In the genomic region with DNA sequence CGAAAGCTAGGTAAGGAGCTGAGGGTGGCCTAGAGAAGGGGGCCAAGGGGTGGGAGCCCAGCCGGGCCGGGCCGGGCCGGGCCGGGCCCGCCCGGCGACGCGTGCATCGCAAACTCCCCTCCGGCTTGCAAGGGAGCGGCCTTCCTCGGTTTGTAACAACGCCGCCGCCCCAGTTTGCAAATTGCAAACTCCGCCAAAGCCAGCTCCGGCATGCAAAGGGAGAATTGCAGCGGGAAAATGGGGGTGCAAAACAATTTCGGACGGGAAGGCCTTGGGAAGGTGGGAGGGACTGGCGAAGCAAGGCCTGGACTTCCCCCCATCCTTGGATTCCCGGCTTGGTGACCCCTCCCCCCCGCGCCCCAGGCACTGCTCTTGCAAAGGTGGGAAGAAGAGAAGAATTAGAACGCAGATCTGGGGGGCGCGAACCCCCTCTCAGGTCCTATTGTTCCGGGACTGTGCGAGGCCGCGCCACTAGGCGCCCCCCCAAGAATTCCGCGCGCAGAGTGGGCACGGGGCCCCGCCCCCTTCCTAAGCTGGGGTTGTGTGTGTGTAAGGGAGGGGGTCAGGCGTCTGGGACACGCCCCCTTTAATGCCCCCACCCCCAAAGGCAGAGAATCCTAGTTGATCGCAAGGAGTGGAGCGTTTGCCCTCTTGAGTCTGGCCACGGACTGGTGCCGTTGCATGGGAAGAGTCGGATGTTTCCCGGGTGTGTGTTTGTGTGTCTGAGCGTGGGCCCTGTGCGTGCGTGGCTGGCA, we compare ENCODE assay signal across 8 cellular contexts. TPM values are rescaled to one million over a fixed set of nuclear protein-coding genes. Genes with fewer than 3 reads are reported as not detected.
DNase-seq lines count a peak whose midpoint lies in the region; ATAC-seq, FAIRE-seq and TF ChIP-seq lines count a peak whose summit lies in the region.

No MANE protein-coding gene starts in this region.

- DNase-seq in COLO668 (lab: John Stamatoyannopoulos, UW; ENCODE audit: unreplicated experiment) (peak; percentile 55), HTR-8/SVneo (ENCODE audit: insufficient read length, low spot score) (peak; percentile 50), SW 1271 (lab: John Stamatoyannopoulos, UW) (peak; percentile 29 to 52), inferior parietal cortex (ENCODE audit: extremely low spot score) (peak; percentile 31), spleen (peak; percentile 89)

- ATAC-seq in HG03521 (IDR thresholded peaks at IDR 0.05; ENCODE audit: unreplicated experiment): no peak
- ATAC-seq in HG03095 (IDR thresholded peaks at IDR 0.05; ENCODE audit: unreplicated experiment): no peak

- H3K27me3 ChIP-seq in spleen (replicated peaks in 1 of 7): no peaks in the 10 kb centered on the region

- peak; percentile 13 for FAIRE-seq in HTR-8/SVneo (lab: Jason Lieb, UNC)

- TF ChIP-seq POLR2A in spleen (IDR thresholded peaks at IDR 0.05): no peak

- peak overlapping the region; percentile 85 to 96 (median 92) for H3K27ac ChIP-seq in spleen

- H3K36me3 Mint-ChIP-seq in brain: peaks cover 10% of the 10 kb centered on the region

- peak overlapping the region; percentile 76 to 99 (median 96) for H3K4me3 ChIP-seq in spleen

- no peaks in the 10 kb centered on the region for H3K9me3 Mint-ChIP-seq in brain

- H3K9me3 ChIP-seq in spleen: no peaks in the 10 kb centered on the region

- H3K36me3 ChIP-seq in spleen: peaks cover 3 to 34% (median 30%) of the 10 kb centered on the region in 6 donors

- H3K4me1 ChIP-seq in spleen: peaks cover 16 to 63% (median 34%) of the 10 kb centered on the region in 6 donors

- intact Hi-C loops in spleen (cut with DNase I; ENCODE audit: low total_unique reads): loop anchor here (10.0 kb wide), 1 partner anchor 73 kb away; a partner anchor contains a TSS

- peaks cover 5% of the 10 kb centered on the region for H3K27me3 Mint-ChIP-seq in brain

- 0 to 1% (median 1%) methylated on average over 25 to 51 of the region's 51 CpGs for WGBS in spleen, 5 donors

- peaks cover 39% of the 10 kb centered on the region for H3K4me1 Mint-ChIP-seq in brain

- peak overlapping the region; percentile 90 to 97 (median 95) for H3K4me3 Mint-ChIP-seq in brain

- TF ChIP-seq CTCF in brain (conservative IDR thresholded peaks at IDR 0.05) (no peak), spleen (IDR thresholded peaks at IDR 0.05 in 8 of 11, conservative IDR thresholded peaks at IDR 0.05 in 3 of 11) (no peak)

- peak overlapping the region; percentile 83 to 99 (median 93) for H3K27ac Mint-ChIP-seq in brain

RNA-seq across cellular contexts. Expression of a gene that starts 0.9 kb away (rescaled TPM):
- polyA plus RNA-seq in brain (ENCODE audit: insufficient read depth, low read depth, low replicate concordance): 28.1 TPM
- total RNA-seq in spleen: 10 to 100 TPM; 18.8 to 44.3 (median 34.6) TPM
- polyA plus RNA-seq in spleen: 10 to 100 TPM in 1 of 3 donors, 1 to 10 TPM in 2; 3.7 to 21.4 (median 3.9) TPM

RNA-seq across cellular contexts. Expression of a gene that starts 10.8 kb away (rescaled TPM):
- polyA plus RNA-seq in brain (ENCODE audit: insufficient read depth, low read depth, low replicate concordance): 0.95 TPM
- total RNA-seq in spleen: 1 to 10 TPM in 5 of 7 donors, under 1 TPM in 2; 0.37 to 7.9 (median 1.3) TPM
- 1 to 10 TPM in 2 of 3 donors, under 1 TPM in 1; 0.91 to 2.3 (median 1.3) TPM for polyA plus RNA-seq in spleen

RNA-seq across cellular contexts. Expression of a gene that starts 11.6 kb away (rescaled TPM):
- polyA plus RNA-seq in brain (ENCODE audit: insufficient read depth, low read depth, low replicate concordance) (131 TPM), spleen (100 to 1,000 TPM; 129 to 152 (median 149) TPM)
- total RNA-seq in spleen: 10 to 100 TPM; 58.6 to 73.8 (median 70.0) TPM

RNA-seq across cellular contexts. Expression of a gene that starts 48.0 kb away (rescaled TPM):
- 18.8 TPM for polyA plus RNA-seq in brain (ENCODE audit: insufficient read depth, low read depth, low replicate concordance)
- total RNA-seq in spleen: 10 to 100 TPM; 30.9 to 57.6 (median 44.4) TPM
- 100 to 1,000 TPM in 1 of 3 donors, 10 to 100 TPM in 2; 66.5 to 106 (median 98.2) TPM for polyA plus RNA-seq in spleen

RNA-seq across cellular contexts. Expression of a gene that starts 50.1 kb away (rescaled TPM):
- polyA plus RNA-seq in brain (ENCODE audit: insufficient read depth, low read depth, low replicate concordance): 67.3 TPM
- 10 to 100 TPM; 21.9 to 66.2 (median 57.0) TPM for total RNA-seq in spleen
- 10 to 100 TPM in 1 of 3 donors, 1 to 10 TPM in 2; 7.5 to 21.3 (median 7.6) TPM for polyA plus RNA-seq in spleen

Comparison
In these comparisons a context has a peak if more than half of its experiments do, and no peak if none do; other contexts are left out.
1. DNase-seq: peak in every context shown above with its lines; median percentile 89 in spleen; 55 in COLO668; 50 in HTR-8/SVneo; 40 in SW 1271; 31 in inferior parietal cortex.